In the genomic region with DNA sequence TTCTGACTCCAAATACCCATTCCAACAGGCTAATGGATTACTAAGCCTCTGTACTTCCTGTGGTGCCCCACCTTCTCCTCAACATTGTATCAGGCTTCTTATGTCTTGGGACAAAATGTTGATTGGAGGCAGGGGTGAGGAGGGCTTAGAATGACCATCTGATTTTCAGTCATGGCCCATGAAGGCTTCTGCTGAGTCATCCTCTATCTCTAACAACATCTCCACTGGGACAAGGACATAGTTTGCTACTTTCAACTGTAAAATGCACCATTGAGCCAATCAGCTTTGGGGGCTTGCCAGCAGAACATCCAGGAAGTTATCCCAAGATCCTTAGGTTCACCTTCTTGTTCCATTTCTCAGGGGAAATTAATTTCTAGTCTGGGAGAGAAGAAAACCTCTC, we compare ENCODE assay signal across 23 cellular contexts. TPM values are rescaled to one million over a fixed set of nuclear protein-coding genes. Genes with fewer than 3 reads are reported as not detected.
"Had no signal": no experiment of that assay in that cellular context is flagged by ENCODE, and none has a peak within 500 bp of the region (broad histone marks: within the 10 kb centered on the region; RNA-seq: fewer than 3 reads in every experiment).

No MANE protein-coding gene starts in this region.

- DNase-seq: activated CD4-positive, alpha-beta memory T cell treated with anti-CD3 and anti-CD28 coated beads for 36 hours; activated CD4-positive, alpha-beta T cell treated with anti-CD3 and anti-CD28 coated beads for 36 hours; activated CD8-positive, alpha-beta memory T cell treated with anti-CD3 and anti-CD28 coated beads, Interleukin-2, amount 10 ng/mL, durations not matched to agents 7 days and 5 days; activated naive CD4-positive, alpha-beta T cell treated with anti-CD3 and anti-CD28 coated beads for 36 hours; activated naive CD8-positive, alpha-beta T cell treated with anti-CD3 and anti-CD28 coated beads, Interleukin-2, amount 50 U/mL, for 24 hours; activated T-cell treated with anti-CD3 and anti-CD28 coated beads, Interleukin-2, amount 50 U/mL, for 1 hour; hippocampal formation; kidney; left ventricle myocardium superior; natural killer cell; retina; stimulated activated CD4-positive, alpha-beta T cell treated with anti-CD3 and anti-CD28 coated beads, Interleukin-4, amount 100 ng/mL, for 1 hour; stimulated activated naive B cell treated with anti-CD40 and anti-IgM and Interleukin-4, amounts not matched to agents 10 μg/mL and 1 μg/mL and 100 μg/mL, for 72 hours; thyroid gland; WERI-Rb-1 had no signal

- H3K4me1 ChIP-seq: thyroid gland had no signal

- H3K27me3 ChIP-seq: thyroid gland had no signal

- ATAC-seq: activated CD4-positive, alpha-beta T cell treated with anti-CD3 and anti-CD28 coated beads for 36 hours; activated CD8-positive, alpha-beta memory T cell treated with anti-CD3 and anti-CD28 coated beads, Interleukin-2, amount 10 ng/mL, durations not matched to agents 7 days and 5 days; activated naive CD8-positive, alpha-beta T cell treated with anti-CD3 and anti-CD28 coated beads, Interleukin-2, amount 50 U/mL, for 24 hours; left ventricle myocardium superior; natural killer cell; stimulated activated naive B cell treated with anti-CD40 and anti-IgM and Interleukin-4, amounts not matched to agents 10 μg/mL and 1 μg/mL and 100 μg/mL, for 72 hours had no signal

- H3K36me3 ChIP-seq: thyroid gland, WERI-Rb-1 had no signal

- H3K27ac ChIP-seq: thyroid gland, WERI-Rb-1 had no signal

- H3K9me3 ChIP-seq: thyroid gland had no signal

- FAIRE-seq: bronchial epithelial cell, kidney, urothelium cell line had no signal

- H3K4me3 ChIP-seq: thyroid gland had no signal

RNA-seq across cellular contexts. Expression of a gene that starts 29.5 kb away (rescaled TPM):
- total RNA-seq: activated CD4-positive, alpha-beta memory T cell treated with anti-CD3 and anti-CD28 coated beads for 36 hours; activated CD4-positive, alpha-beta T cell treated with anti-CD3 and anti-CD28 coated beads for 36 hours; activated CD8-positive, alpha-beta memory T cell treated with anti-CD3 and anti-CD28 coated beads, Interleukin-2, amount 10 ng/mL, durations not matched to agents 7 days and 5 days; activated naive CD4-positive, alpha-beta T cell treated with anti-CD3 and anti-CD28 coated beads for 36 hours; activated T-helper 2 cell treated with anti-CD3 and anti-CD28 coated beads, Interferon-gamma antibody, Interleukin-2, Interleukin-4, amounts not matched to agents 10 μg/mL and 5 μg/mL and 100 μg/mL, durations not matched to agents 14 hours and 24 hours and 36 hours; astrocyte; bronchial epithelial cell; cerebellum; epithelial cell of proximal tubule; kidney; left ventricle myocardium superior; mucosa of gallbladder; natural killer cell; skeletal muscle tissue had no signal
